Comparison of ENCODE assay signal across 21 cellular contexts in genomic region chr10:75106242-75106641, GRCh38. TPM values are rescaled to one million over a fixed set of nuclear protein-coding genes. Genes with fewer than 3 reads are reported as not detected.
DNase-seq lines count a peak whose midpoint lies in the region; ATAC-seq and TF ChIP-seq lines count a peak whose summit lies in the region.
"Had no signal": no experiment of that assay in that cellular context is flagged by ENCODE, and none has a peak within 500 bp of the region (broad histone marks: within the 10 kb centered on the region; RNA-seq: fewer than 3 reads in every experiment).

No MANE protein-coding gene starts in this region.

- no peaks in the 10 kb centered on the region for H3K27me3 Mint-ChIP-seq in activated naive CD8-positive, alpha-beta T cell treated with anti-CD3 and anti-CD28 coated beads for 36 hours
- H3K27me3 Mint-ChIP-seq: activated B cell treated with CpG ODN at 0.5 μM for 24 hours had no signal

- ATAC-seq in PC-3 = no peak
- ATAC-seq in HG03097 (IDR thresholded peaks at IDR 0.05; ENCODE audit: low FRiP score, unreplicated experiment) = no peak
- ATAC-seq: left colon, SK-N-SH treated with all-trans-retinoic acid at 6 μM for 48 hours had no signal

- H3K4me3 ChIP-seq in H7 (ENCODE audit: insufficient read depth, low read depth, low read length) (no peak overlapping the region), PC-3 (ENCODE audit: low read length) (no peak overlapping the region)
- H3K4me3 ChIP-seq: tibial artery had no signal

- POLR2A ChIA-PET in PC-3 (lab: Charles Lee; ENCODE audit: unreplicated experiment) = interaction anchor here (0.6 kb wide), 1 partner anchor 1520 kb away, joined by 6 read pairs; no protein-coding TSS in a partner anchor

- H3F3A ChIP-seq in PC-3 (ENCODE audit: low read length, unreplicated experiment) = peaks cover 9% of the 10 kb centered on the region

- no peaks in the 10 kb centered on the region for H3K9me3 ChIP-seq in PC-3 (ENCODE audit: low read length)
- H3K9me3 ChIP-seq: tibial artery had no signal

- CTCF ChIA-PET in PC-3 (lab: Charles Lee) = no interaction called here

- H3K9ac ChIP-seq in PC-3 (ENCODE audit: low read length) = no peak overlapping the region

- DNase-seq in H7 (peak; percentile 89), PC-3 (peak; percentile 39), kidney tubule cell (ENCODE audit: low spot score) (peak; percentile 13), SK-N-DZ (ENCODE audit: low spot score) (no peak)
- DNase-seq in stimulated activated CD8-positive, alpha-beta memory T cell treated with anti-CD3 and anti-CD28 coated beads, Interleukin-4, amount 100 ng/mL, for 48 hours = peak; percentile 19
- no peak for DNase-seq in activated naive CD8-positive, alpha-beta T cell treated with anti-CD3 and anti-CD28 coated beads for 36 hours
- DNase-seq: activated B cell treated with CpG ODN at 0.5 μM for 24 hours; cerebellar nuclear complex; GOT3; left colon; mesenchymal stem cell; NCI-H1048; NCI-H187 treated with DMSO at 0.1 percent for 48 hours; NCI-H2227 treated with DMSO at 0.1 percent for 48 hours; stimulated activated CD4-positive, alpha-beta T cell treated with anti-CD3 and anti-CD28 coated beads, Interleukin-12 subunit alpha, Interleukin-12 subunit beta, amount 100 ng/mL, for 4 hours; stimulated activated CD4-positive, alpha-beta T cell treated with anti-CD3 and anti-CD28 coated beads, Interleukin-4, amount 100 ng/mL, for 24 hours; stimulated activated naive CD4-positive, alpha-beta T cell treated with Interleukin-2 at 50 U/mL for 16 hours had no signal

- no peaks in the 10 kb centered on the region for H4K20me1 ChIP-seq in PC-3 (ENCODE audit: low read length)

- peaks cover 9% of the 10 kb centered on the region; the same call in 1 of the 2 replicates for H3K4me1 ChIP-seq in PC-3 (ENCODE audit: insufficient read depth, low read length)

- TF ChIP-seq CTCF in PC-3 (conservative IDR thresholded peaks at IDR 0.05; ENCODE audit: low read depth, low read length) = no peak

- no peaks in the 10 kb centered on the region for H3K79me2 ChIP-seq in PC-3 (ENCODE audit: low read length)

- H3K27me3 ChIP-seq in H7 (ENCODE audit: control insufficient read depth, insufficient read depth, low read length) = no peaks in the 10 kb centered on the region
- H3K27me3 ChIP-seq in PC-3 (ENCODE audit: low read length) = no peaks in the 10 kb centered on the region
- H3K27me3 ChIP-seq: tibial artery had no signal

- no peak overlapping the region for H3K27ac ChIP-seq in PC-3 (ENCODE audit: low read length)
- H3K27ac ChIP-seq: tibial artery had no signal

- H3K36me3 Mint-ChIP-seq in activated naive CD8-positive, alpha-beta T cell treated with anti-CD3 and anti-CD28 coated beads for 36 hours = no peaks in the 10 kb centered on the region

- H3K4me2 ChIP-seq in PC-3 (ENCODE audit: low read length) = no peak overlapping the region

- no TSS peak for BruUV-seq in PC-3 (replicated peaks; lab: Mats Ljungman, UMichigan)

- no peak overlapping the region for H2AFZ ChIP-seq in PC-3 (ENCODE audit: low read length)

- H3K4me3 Mint-ChIP-seq in activated naive CD8-positive, alpha-beta T cell treated with anti-CD3 and anti-CD28 coated beads for 36 hours = no peak overlapping the region
- H3K4me3 Mint-ChIP-seq: activated B cell treated with CpG ODN at 0.5 μM for 24 hours; T-helper 2 cell treated with Interferon-gamma antibody and Interleukin-4, amounts not matched to agents 5 μg/mL and 100 μg/mL, for 36 hours had no signal

- H3K4me1 Mint-ChIP-seq in activated naive CD8-positive, alpha-beta T cell treated with anti-CD3 and anti-CD28 coated beads for 36 hours = peaks cover 16% of the 10 kb centered on the region

- H3K27ac Mint-ChIP-seq in activated naive CD8-positive, alpha-beta T cell treated with anti-CD3 and anti-CD28 coated beads for 36 hours = no peak overlapping the region
- H3K27ac Mint-ChIP-seq: activated B cell treated with CpG ODN at 0.5 μM for 24 hours; T-helper 2 cell treated with Interferon-gamma antibody and Interleukin-4, amounts not matched to agents 5 μg/mL and 100 μg/mL, for 36 hours had no signal

- no peaks in the 10 kb centered on the region for H3K9me3 Mint-ChIP-seq in activated naive CD8-positive, alpha-beta T cell treated with anti-CD3 and anti-CD28 coated beads for 36 hours
- H3K9me3 Mint-ChIP-seq: activated B cell treated with CpG ODN at 0.5 μM for 24 hours; T-helper 2 cell treated with Interferon-gamma antibody and Interleukin-4, amounts not matched to agents 5 μg/mL and 100 μg/mL, for 36 hours had no signal

- H3K9me2 ChIP-seq in PC-3 (replicated peaks; ENCODE audit: low read length) = no peaks in the 10 kb centered on the region

- H3K36me3 ChIP-seq in H7 (replicated peaks; ENCODE audit: control insufficient read depth, insufficient read depth, low read length) (no peaks in the 10 kb centered on the region), PC-3 (ENCODE audit: low read depth, low read length) (no peaks in the 10 kb centered on the region)
- H3K36me3 ChIP-seq: tibial artery had no signal

- intact Hi-C loops in PC-3 (cut with micrococcal nuclease) = no loop called here

RNA-seq across cellular contexts. Expression of gene SAMD8, which starts 5.2 kb away (rescaled TPM):
- 13.2 and 15.4 TPM in 2 replicates for total RNA-seq in H7 (2014; rRNA removed; shearing (Covaris generic))
- 47.4 and 48.6 TPM in 2 replicates for total RNA-seq in PC-3 (2014; rRNA removed)
- total RNA-seq in activated naive CD8-positive, alpha-beta T cell treated with anti-CD3 and anti-CD28 coated beads for 36 hours = 10 to 100 TPM; 15.9 to 17.3 TPM
- polyA plus RNA-seq in SK-N-DZ (2014; cell fraction: cytosol; rRNA removed) = 12.0 and 16.1 TPM in 2 replicates
- 5.7 and 9.6 TPM in 2 replicates for polyA plus RNA-seq in SK-N-DZ (2014; cell fraction: nucleus; rRNA removed)

Comparison
In these comparisons a context has a peak if more than half of its experiments do, and no peak if none do; other contexts are left out.
1. DNase-seq: peak in H7 (single experiment), PC-3 (single experiment), kidney tubule cell (single experiment) and stimulated activated CD8-positive, alpha-beta memory T cell treated with anti-CD3 and anti-CD28 coated beads, Interleukin-4, amount 100 ng/mL, for 48 hours (single experiment); none in activated naive CD8-positive, alpha-beta T cell treated with anti-CD3 and anti-CD28 coated beads for 36 hours (single experiment) and SK-N-DZ (single experiment).